ENCODE assay signal across 25 cellular contexts in genomic region chr9:91907387-91908292, GRCh38. TPM values are rescaled to one million over a fixed set of nuclear protein-coding genes. Genes with fewer than 3 reads are reported as not detected.
A peak's percentile ranks its signal among the peaks of the same experiment; 100 is the strongest.
DNase-seq lines count a peak whose midpoint lies in the region; ATAC-seq, FAIRE-seq and TF ChIP-seq lines count a peak whose summit lies in the region.
"Had no signal": no experiment of that assay in that cellular context is flagged by ENCODE, and none has a peak within 500 bp of the region (broad histone marks: within the 10 kb centered on the region; RNA-seq: fewer than 3 reads in every experiment).

No MANE protein-coding gene starts in this region.

- intact Hi-C loops in K562 (cut with micrococcal nuclease): loop anchor here (10.0 kb wide), 1 partner anchor 133 kb away; no protein-coding TSS in a partner anchor

- H3K36me3 ChIP-seq in HUES48 (ENCODE audit: control insufficient read depth, insufficient read depth, low read length) (no peaks in the 10 kb centered on the region), K562 (ENCODE audit: control insufficient read depth, insufficient read depth, low read length) (peaks cover 16% of the 10 kb centered on the region; the same call in 2 of the 3 replicates), muscle layer of duodenum (ENCODE audit: control insufficient read depth in 1 of 2, insufficient read depth in 2 of 2, low read length in 2 of 2) (no peaks in the 10 kb centered on the region)
- H3K36me3 ChIP-seq: left ventricle myocardium inferior, uterus had no signal

- H3K4me1 ChIP-seq in HUES48 (ENCODE audit: control insufficient read depth, insufficient read depth, low read length) (peaks cover 26% of the 10 kb centered on the region), K562 (replicated peaks in 1 of 2; ENCODE audit: control insufficient read depth in 2 of 2, insufficient read depth in 2 of 2, low read length in 2 of 2) (peaks cover 45 to 56% of the 10 kb centered on the region in 2 experiments), muscle layer of duodenum (ENCODE audit: control insufficient read depth in 1 of 2, insufficient read depth in 2 of 2, low read length in 2 of 2) (peaks cover 4 to 42% of the 10 kb centered on the region in 2 donors)
- H3K4me1 ChIP-seq: left ventricle myocardium inferior had no signal

- H3K4me3 Mint-ChIP-seq in activated CD8-positive, alpha-beta memory T cell treated with anti-CD3 and anti-CD28 coated beads, Interleukin-2, amount 10 ng/mL, durations not matched to agents 7 days and 5 days: peak overlapping the region; percentile 44
- H3K4me3 Mint-ChIP-seq: stimulated activated memory B cell treated with anti-CD40 and anti-IgM and Interleukin-4, amounts not matched to agents 10 μg/mL and 1 μg/mL and 100 μg/mL, for 72 hours had no signal

- peaks cover 3% of the 10 kb centered on the region for H3K36me3 Mint-ChIP-seq in activated CD8-positive, alpha-beta memory T cell treated with anti-CD3 and anti-CD28 coated beads, Interleukin-2, amount 10 ng/mL, durations not matched to agents 7 days and 5 days
- H3K36me3 Mint-ChIP-seq: immature natural killer cell; stimulated activated memory B cell treated with anti-CD40 and anti-IgM and Interleukin-4, amounts not matched to agents 10 μg/mL and 1 μg/mL and 100 μg/mL, for 72 hours had no signal

- TF ChIP-seq POLR2A in K562 (conservative IDR thresholded peaks at IDR 0.05): no peak

- in situ Hi-C loops in K562 (cut with MboI): no loop called here

- H3K9me3 ChIP-seq in HUES48 (ENCODE audit: control insufficient read depth, insufficient read depth, low read length): no peaks in the 10 kb centered on the region
- H3K9me3 ChIP-seq in K562 (replicated peaks; ENCODE audit: control insufficient read depth, insufficient read depth, low read depth, low read length): no peaks in the 10 kb centered on the region
- no peaks in the 10 kb centered on the region for H3K9me3 ChIP-seq in muscle layer of duodenum (ENCODE audit: control insufficient read depth in 1 of 2, low read length in 2 of 2)
- H3K9me3 ChIP-seq: left ventricle myocardium inferior, testis, uterus had no signal

- peaks cover 18% of the 10 kb centered on the region for H3K4me1 Mint-ChIP-seq in activated CD8-positive, alpha-beta memory T cell treated with anti-CD3 and anti-CD28 coated beads, Interleukin-2, amount 10 ng/mL, durations not matched to agents 7 days and 5 days

- no peak for ATAC-seq in activated CD8-positive, alpha-beta memory T cell treated with anti-CD3 and anti-CD28 coated beads, Interleukin-2, amount 10 ng/mL, durations not matched to agents 7 days and 5 days
- ATAC-seq in K562: peak; percentile 49
- ATAC-seq: stimulated activated memory B cell treated with anti-CD40 and anti-IgM and Interleukin-4, amounts not matched to agents 10 μg/mL and 1 μg/mL and 100 μg/mL, for 72 hours had no signal

- no peak overlapping the region for H3K27ac Mint-ChIP-seq in activated CD8-positive, alpha-beta memory T cell treated with anti-CD3 and anti-CD28 coated beads, Interleukin-2, amount 10 ng/mL, durations not matched to agents 7 days and 5 days
- H3K27ac Mint-ChIP-seq: stimulated activated memory B cell treated with anti-CD40 and anti-IgM and Interleukin-4, amounts not matched to agents 10 μg/mL and 1 μg/mL and 100 μg/mL, for 72 hours had no signal

- WGBS in K562 (ENCODE audit: insufficient coverage, low coverage, missing lambda C conversion rate): 3% methylated on average over 9 of the region's 9 CpGs

- DNase-seq in activated CD8-positive, alpha-beta memory T cell treated with anti-CD3 and anti-CD28 coated beads, Interleukin-2, amount 10 ng/mL, durations not matched to agents 7 days and 5 days: no peak
- DNase-seq in activated CD8-positive, alpha-beta memory T cell treated with anti-CD3 and anti-CD28 coated beads for 24 hours: no peak
- DNase-seq in K562 (ENCODE audit: extremely low read depth in 1 of 4, low spot score in 3 of 4): peak; percentile 46 to 74 (median 57)
- DNase-seq in SIG-M5 (lab: John Stamatoyannopoulos, UW): no peak
- no peak for DNase-seq in T-helper 2 cell
- DNase-seq in RKO (ENCODE audit: low spot score): no peak
- DNase-seq: activated CD4-positive, alpha-beta T cell treated with anti-CD3 and anti-CD28 coated beads for 48 hours; activated gamma-delta T cell treated with Interleukin-2 at 50 U/mL for 16 hours; activated T-cell treated with anti-CD3 and anti-CD28 coated beads for 4 hours; amniotic stem cell; C1 segment of cervical spinal cord; immature natural killer cell; left ventricle myocardium inferior; midbrain; NCI-H1417 treated with DMSO at 0.1 percent for 48 hours; NCI-H524 treated with DMSO at 0.1 percent for 48 hours; testis had no signal

- H3K4me3 ChIP-seq in HUES48 (ENCODE audit: low read depth, low read length): no peak overlapping the region
- H3K4me3 ChIP-seq in K562: peak overlapping the region; percentile 37
- H3K4me3 ChIP-seq in muscle layer of duodenum (ENCODE audit: low read depth in 1 of 2, low read length in 2 of 2): no peak overlapping the region
- H3K4me3 ChIP-seq: left ventricle myocardium inferior, testis, uterus had no signal

- H4K20me1 ChIP-seq in K562 (replicated peaks; ENCODE audit: control insufficient read depth, insufficient read depth, low read length): no peaks in the 10 kb centered on the region

- H3K27me3 ChIP-seq in HUES48 (ENCODE audit: control insufficient read depth, insufficient read depth, low read length): peaks cover 39% of the 10 kb centered on the region
- no peaks in the 10 kb centered on the region for H3K27me3 ChIP-seq in K562 (ENCODE audit: control insufficient read depth in 2 of 2, insufficient read depth in 2 of 2, low read length in 2 of 2)
- no peaks in the 10 kb centered on the region for H3K27me3 ChIP-seq in muscle layer of duodenum (ENCODE audit: low read depth, low read length)
- H3K27me3 ChIP-seq: testis, uterus had no signal

- TF ChIP-seq EP300 in K562 (IDR thresholded peaks at IDR 0.05; ENCODE audit: low read length): peak; percentile 15; the same call in 1 of the 2 replicates

- no peak overlapping the region for H3K9ac ChIP-seq in HUES48 (ENCODE audit: low read depth, low read length)
- H3K9ac ChIP-seq in K562 (ENCODE audit: insufficient read depth in 1 of 2, low read depth in 2 of 2, low read length in 2 of 2): peak overlapping the region; percentile 72 to 86

- H3K79me2 ChIP-seq in K562 (ENCODE audit: control insufficient read depth, insufficient read depth, low read length): peaks cover 92% of the 10 kb centered on the region

- H3K9me1 ChIP-seq in K562 (ENCODE audit: control insufficient read depth, insufficient read depth, low read length): no peaks in the 10 kb centered on the region

- TF ChIP-seq CTCF in K562 (IDR thresholded peaks at IDR 0.05 in 2 of 3, conservative IDR thresholded peaks at IDR 0.05 in 1 of 3; ENCODE audit: insufficient read depth in 2 of 3, low read depth in 1 of 3, low read length in 3 of 3): no peak

- H3K27me3 Mint-ChIP-seq in activated CD8-positive, alpha-beta memory T cell treated with anti-CD3 and anti-CD28 coated beads, Interleukin-2, amount 10 ng/mL, durations not matched to agents 7 days and 5 days: peaks cover 6% of the 10 kb centered on the region
- H3K27me3 Mint-ChIP-seq: stimulated activated memory B cell treated with anti-CD40 and anti-IgM and Interleukin-4, amounts not matched to agents 10 μg/mL and 1 μg/mL and 100 μg/mL, for 72 hours had no signal

- H2AFZ ChIP-seq in K562 (ENCODE audit: low read depth, low read length): peak overlapping the region; percentile 72

- peak overlapping the region; percentile 74 for H3K27ac ChIP-seq in HUES48 (ENCODE audit: low read depth, low read length)
- peak overlapping the region; percentile 88 for H3K27ac ChIP-seq in K562 (ENCODE audit: extremely low read depth, low read depth, low read length)
- peak overlapping the region; percentile 52 for H3K27ac ChIP-seq in muscle layer of duodenum (ENCODE audit: low read length)
- H3K27ac ChIP-seq: left ventricle myocardium inferior, RWPE1, testis, uterus had no signal

- H3K4me2 ChIP-seq in K562 (ENCODE audit: insufficient read depth, low read length): peak overlapping the region; percentile 83

- TF ChIP-seq RAD21 in K562 (CRISPR knock-in tag; conservative IDR thresholded peaks at IDR 0.05 in 1 of 2, IDR thresholded peaks at IDR 0.05 in 1 of 2): no peak

- POLR2A ChIA-PET in K562 (lab: Yijun Ruan, JAX): interaction anchor here (0.6 to 3.9 kb wide), 7 partner anchors 9 to 165 kb away, joined by 3 to 20 read pairs (median 5); no protein-coding TSS in a partner anchor

- no TSS peak for BruUV-seq in K562 (replicated peaks; lab: Mats Ljungman, UMichigan)

- CTCF ChIA-PET in activated CD8-positive, alpha-beta memory T cell treated with anti-CD3 and anti-CD28 coated beads, Interleukin-2, amount 10 ng/mL, durations not matched to agents 7 days and 5 days (lab: Charles Lee): interaction anchor here (3.1 kb wide), 1 partner anchor 43 kb away, joined by 16 read pairs; the partner anchor contains the start of gene ROR2
- CTCF ChIA-PET in K562 (lab: Yijun Ruan, JAX; ENCODE audit: low intra/inter-chr PET ratio): no interaction called here

- H3K9me3 Mint-ChIP-seq in activated CD8-positive, alpha-beta memory T cell treated with anti-CD3 and anti-CD28 coated beads, Interleukin-2, amount 10 ng/mL, durations not matched to agents 7 days and 5 days (ENCODE audit: low read depth): no peaks in the 10 kb centered on the region
- H3K9me3 Mint-ChIP-seq: immature natural killer cell; stimulated activated memory B cell treated with anti-CD40 and anti-IgM and Interleukin-4, amounts not matched to agents 10 μg/mL and 1 μg/mL and 100 μg/mL, for 72 hours had no signal

- peak; percentile 78 for FAIRE-seq in K562 (lab: Jason Lieb, UNC)
- FAIRE-seq: D721Med, endothelial cell of umbilical vein had no signal

RNA-seq across cellular contexts. Expression of gene ROR2, which starts 42.4 kb away (rescaled TPM):
- 1 to 10 TPM; 3.0 to 3.2 TPM for total RNA-seq in activated CD8-positive, alpha-beta memory T cell treated with anti-CD3 and anti-CD28 coated beads, Interleukin-2, amount 10 ng/mL, durations not matched to agents 7 days and 5 days
- total RNA-seq in K562 (2011; cell fraction: chromatin; rRNA removed; ENCODE audit: low replicate concordance): 55.8 and 56.6 TPM in 2 replicates
- 56.9 and 60.5 TPM in 2 replicates for total RNA-seq in K562 (2011; cell fraction: nucleolus; rRNA removed)
- total RNA-seq in K562 (2011; cell fraction: nucleoplasm; rRNA removed): 36.5 and 49.8 TPM in 2 replicates
- total RNA-seq in K562 (2014; rRNA removed) (15.3 and 18.2 TPM in 2 replicates), K562 (2014; rRNA removed; fragmentation: Illumina TruSeq; extraction: Trizol) (11.4 and 17.3 TPM in 2 replicates), K562 (2015; rRNA removed; fragmentation: Illumina TruSeq; extraction: Trizol) (15.4 and 17.9 TPM in 2 replicates), K562 (2021) (33.6 and 33.8 TPM in 2 replicates)
- polyA plus RNA-seq in K562 (2011; rRNA removed) (7.7 and 8.1 TPM in 2 replicates), K562 (2014; fragmentation: Illumina TruSeq; extraction: Trizol) (14.2 and 18.3 TPM in 2 replicates), K562 (2014; fragmentation: Nextera tagmentation; extraction: Ambion mirVana) (1 to 10 TPM; 5.6 to 6.0 TPM), K562 (2014; rRNA removed) (12.5 and 17.2 TPM in 2 replicates)
- polyA plus RNA-seq in K562 (2011; cell fraction: cytosol; rRNA removed): 7.9 and 16.6 TPM in 2 replicates
- 11.8 and 20.5 TPM in 2 replicates for polyA plus RNA-seq in K562 (2011; cell fraction: nucleus; rRNA removed)
- 16.8 and 25.3 TPM in 2 replicates for polyA plus RNA-seq in K562 (2012)
- 11.9 and 15.1 TPM in 2 replicates for polyA minus RNA-seq in K562 (2011; rRNA and poly(A)+ RNA removed)
- 16.4 and 18.1 TPM in 2 replicates for polyA minus RNA-seq in K562 (2011; cell fraction: cytosol; rRNA and poly(A)+ RNA removed)
- polyA minus RNA-seq in K562 (2011; cell fraction: nucleus; rRNA and poly(A)+ RNA removed): 12.5 and 14.1 TPM in 2 replicates
- total RNA-seq: endothelial cell of umbilical vein, pulmonary artery endothelial cell had no signal
- polyA plus RNA-seq: endothelial cell of umbilical vein, immature natural killer cell had no signal

Comparison
In these comparisons a context has a peak if more than half of its experiments do, and no peak if none do; other contexts are left out.
1. DNase-seq: peak in K562 (4 of 4); none in activated CD8-positive, alpha-beta memory T cell treated with anti-CD3 and anti-CD28 coated beads, Interleukin-2, amount 10 ng/mL, durations not matched to agents 7 days and 5 days (single experiment), activated CD8-positive, alpha-beta memory T cell treated with anti-CD3 and anti-CD28 coated beads for 24 hours (single experiment), SIG-M5 (single experiment), T-helper 2 cell (0 of 5) and RKO (single experiment).
2. Peak in every context shown above with its lines, with median percentiles within 50 percentile points of each other: H3K27ac ChIP-seq.